ENCODE assay signal across 1 cellular context in the genomic region with DNA sequence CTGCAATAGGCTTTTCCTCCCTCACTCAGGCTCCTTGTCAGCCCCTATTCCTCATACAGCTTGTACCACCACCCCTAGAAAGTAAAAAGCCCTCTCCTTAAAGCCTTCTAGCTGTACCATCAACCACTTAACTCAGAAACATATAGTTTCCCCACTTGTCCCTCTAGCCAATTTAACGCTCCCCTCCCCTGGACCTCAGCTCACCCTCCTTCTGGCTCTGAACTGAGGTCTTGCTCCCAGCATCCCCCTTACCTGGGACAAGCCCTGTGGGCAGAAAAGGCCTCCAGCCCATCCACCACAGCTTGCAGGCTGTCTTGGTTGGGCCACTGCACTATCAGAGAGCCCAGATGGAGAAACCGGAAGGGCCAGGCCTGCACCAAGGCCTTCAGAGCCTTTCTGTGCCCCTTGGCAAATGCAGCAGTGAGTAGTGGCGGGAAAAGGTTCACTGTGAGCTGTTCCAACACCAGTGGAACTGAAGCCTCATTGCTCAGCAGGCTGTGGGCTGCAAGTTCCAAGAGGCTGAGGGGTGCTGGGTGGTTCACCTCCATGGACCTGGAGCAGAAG.
TF ChIP-seq lines count a peak whose summit lies in the region.

No MANE protein-coding gene starts in this region.

TF ChIP-seq in K562, 482 proteins besides CTCF, POLR2A, EP300 and RAD21 (continued from another document):
- TF ChIP-seq HMGXB4 (CRISPR knock-in tag; IDR thresholded peaks at IDR 0.05) (peak; percentile 72; the same call in 1 of the 2 replicates), ZNF584 (CRISPR knock-in tag; IDR thresholded peaks at IDR 0.05; ENCODE audit: low read depth) (no peak), SMAD1 (IDR thresholded peaks at IDR 0.05; ENCODE audit: low read depth, low read length, partially characterized antibody) (no peak), ZNF695 (CRISPR knock-in tag; IDR thresholded peaks at IDR 0.05) (no peak), ZNF217 (CRISPR knock-in tag; IDR thresholded peaks at IDR 0.05) (peak; percentile 63; the same call in 1 of the 2 replicates), HDGF (IDR thresholded peaks at IDR 0.05) (no peak), BACH1 (tag; IDR thresholded peaks at IDR 0.05) (no peak), ZNF717 (CRISPR knock-in tag; IDR thresholded peaks at IDR 0.05) (no peak), RFX5 (IDR thresholded peaks at IDR 0.05; ENCODE audit: low read depth, low read length) (no peak)
- TF ChIP-seq, protein P1, sequence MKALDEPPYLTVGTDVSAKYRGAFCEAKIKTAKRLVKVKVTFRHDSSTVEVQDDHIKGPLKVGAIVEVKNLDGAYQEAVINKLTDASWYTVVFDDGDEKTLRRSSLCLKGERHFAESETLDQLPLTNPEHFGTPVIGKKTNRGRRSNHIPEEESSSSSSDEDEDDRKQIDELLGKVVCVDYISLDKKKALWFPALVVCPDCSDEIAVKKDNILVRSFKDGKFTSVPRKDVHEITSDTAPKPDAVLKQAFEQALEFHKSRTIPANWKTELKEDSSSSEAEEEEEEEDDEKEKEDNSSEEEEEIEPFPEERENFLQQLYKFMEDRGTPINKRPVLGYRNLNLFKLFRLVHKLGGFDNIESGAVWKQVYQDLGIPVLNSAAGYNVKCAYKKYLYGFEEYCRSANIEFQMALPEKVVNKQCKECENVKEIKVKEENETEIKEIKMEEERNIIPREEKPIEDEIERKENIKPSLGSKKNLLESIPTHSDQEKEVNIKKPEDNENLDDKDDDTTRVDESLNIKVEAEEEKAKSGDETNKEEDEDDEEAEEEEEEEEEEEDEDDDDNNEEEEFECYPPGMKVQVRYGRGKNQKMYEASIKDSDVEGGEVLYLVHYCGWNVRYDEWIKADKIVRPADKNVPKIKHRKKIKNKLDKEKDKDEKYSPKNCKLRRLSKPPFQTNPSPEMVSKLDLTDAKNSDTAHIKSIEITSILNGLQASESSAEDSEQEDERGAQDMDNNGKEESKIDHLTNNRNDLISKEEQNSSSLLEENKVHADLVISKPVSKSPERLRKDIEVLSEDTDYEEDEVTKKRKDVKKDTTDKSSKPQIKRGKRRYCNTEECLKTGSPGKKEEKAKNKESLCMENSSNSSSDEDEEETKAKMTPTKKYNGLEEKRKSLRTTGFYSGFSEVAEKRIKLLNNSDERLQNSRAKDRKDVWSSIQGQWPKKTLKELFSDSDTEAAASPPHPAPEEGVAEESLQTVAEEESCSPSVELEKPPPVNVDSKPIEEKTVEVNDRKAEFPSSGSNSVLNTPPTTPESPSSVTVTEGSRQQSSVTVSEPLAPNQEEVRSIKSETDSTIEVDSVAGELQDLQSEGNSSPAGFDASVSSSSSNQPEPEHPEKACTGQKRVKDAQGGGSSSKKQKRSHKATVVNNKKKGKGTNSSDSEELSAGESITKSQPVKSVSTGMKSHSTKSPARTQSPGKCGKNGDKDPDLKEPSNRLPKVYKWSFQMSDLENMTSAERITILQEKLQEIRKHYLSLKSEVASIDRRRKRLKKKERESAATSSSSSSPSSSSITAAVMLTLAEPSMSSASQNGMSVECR (CRISPR knock-in tag; IDR thresholded peaks at IDR 0.05), result peak; percentile 41; the same call in 1 of the 2 replicates
